In genomic region chr5:140570488-140570887, GRCh38 we compare ENCODE assay signal across 1 cellular context.
TF ChIP-seq lines count a peak whose summit lies in the region.

No MANE protein-coding gene starts in this region.

TF ChIP-seq in HepG2, 621 proteins besides CTCF, POLR2A, EP300 and RAD21:
- 0 out of 2 replicates have a peak, but pooled peaks have one; percentile 16 for TF ChIP-seq HNF4A (CRISPR knock-in tag; IDR thresholded peaks at IDR 0.05)
- TF ChIP-seq FOXA1 (IDR thresholded peaks at IDR 0.05), result no peak
- TF ChIP-seq FOXA1 (CRISPR knock-in tag; IDR thresholded peaks at IDR 0.05), result no peak
- TF ChIP-seq ZBTB14 (CRISPR knock-in tag; IDR thresholded peaks at IDR 0.05), result no peak
- no peak for TF ChIP-seq RFX5 (IDR thresholded peaks at IDR 0.05; ENCODE audit: low read depth, low read length)
- TF ChIP-seq ZNF205 (CRISPR knock-in tag; IDR thresholded peaks at IDR 0.05), result no peak
- no peak for TF ChIP-seq EED (CRISPR knock-in tag; IDR thresholded peaks at IDR 0.05)
- peak; percentile 80 for TF ChIP-seq ZKSCAN1 (IDR thresholded peaks at IDR 0.05; ENCODE audit: low read length)
- TF ChIP-seq ZFX (CRISPR knock-in tag; IDR thresholded peaks at IDR 0.05; ENCODE audit: low read depth), result no peak
- no peak for TF ChIP-seq NFRKB (IDR thresholded peaks at IDR 0.05)
- TF ChIP-seq PHF5A (CRISPR knock-in tag; IDR thresholded peaks at IDR 0.05; ENCODE audit: low read depth, unreplicated experiment), result no peak
- no peak for TF ChIP-seq TCF7 (IDR thresholded peaks at IDR 0.05; ENCODE audit: low read depth)
